Comparison of ENCODE assay signal across 1 cellular context in genomic region chr4:124459196-124459921, GRCh38.
TF ChIP-seq lines count a peak whose summit lies in the region.

No MANE protein-coding gene starts in this region.

TF ChIP-seq in H1, 55 proteins besides CTCF, POLR2A, EP300 and RAD21:
- no peak for TF ChIP-seq RXRA (IDR thresholded peaks at IDR 0.05; ENCODE audit: insufficient read depth, low read depth, low read length)
- peak; percentile 46 for TF ChIP-seq CHD7 (IDR thresholded peaks at IDR 0.05; ENCODE audit: insufficient replicate concordance, low read length)
- 0 out of 2 replicates have a peak, but pooled peaks have one; percentile 5 for TF ChIP-seq SP1 (IDR thresholded peaks at IDR 0.05; ENCODE audit: low read depth, low read length)
- TF ChIP-seq ATF2 (IDR thresholded peaks at IDR 0.05; ENCODE audit: low read length), result no peak
- no peak for TF ChIP-seq KDM5A (IDR thresholded peaks at IDR 0.05; ENCODE audit: low read length)
- no peak for TF ChIP-seq TEAD4 (IDR thresholded peaks at IDR 0.05; ENCODE audit: low read depth, low read length)
- no peak for TF ChIP-seq POLR2AphosphoS5 (IDR thresholded peaks at IDR 0.05; ENCODE audit: low read depth, low read length)
- TF ChIP-seq EGR1 (IDR thresholded peaks at IDR 0.05; ENCODE audit: borderline replicate concordance, low read depth, low read length), result no peak
- no peak for TF ChIP-seq SIN3A (conservative IDR thresholded peaks at IDR 0.05 in 1 of 2, IDR thresholded peaks at IDR 0.05 in 1 of 2; ENCODE audit: low read depth in 1 of 2, low read length in 2 of 2)
- TF ChIP-seq CBX8 (IDR thresholded peaks at IDR 0.05; ENCODE audit: borderline replicate concordance, low read depth, low read length), result no peak
- 0 out of 2 replicates have a peak, but pooled peaks have one; percentile 32 for TF ChIP-seq POU5F1 (IDR thresholded peaks at IDR 0.05; ENCODE audit: low read depth, low read length)
- 0 out of 4 replicates have a peak, but pooled peaks of 1 of the 2 experiments have one; percentile 77 for TF ChIP-seq HDAC2 (IDR thresholded peaks at IDR 0.05; ENCODE audit: borderline replicate concordance in 1 of 2, low read depth in 2 of 2, low read length in 2 of 2)
- TF ChIP-seq KDM4A (IDR thresholded peaks at IDR 0.05; ENCODE audit: low read depth, low read length, severe bottlenecking), result no peak
- peak; percentile 73 for TF ChIP-seq NANOG (IDR thresholded peaks at IDR 0.05; ENCODE audit: insufficient read depth, low read depth, low read length, poor library complexity, severe bottlenecking)
- TF ChIP-seq MAX (IDR thresholded peaks at IDR 0.05), result no peak
- no peak for TF ChIP-seq GTF2F1 (IDR thresholded peaks at IDR 0.05; ENCODE audit: borderline replicate concordance, low read depth, low read length)
- TF ChIP-seq MAFK (IDR thresholded peaks at IDR 0.05; ENCODE audit: low read depth, low read length), result no peak
- TF ChIP-seq FOSL1 (IDR thresholded peaks at IDR 0.05; ENCODE audit: insufficient read depth, low read depth, low read length), result no peak
- no peak for TF ChIP-seq SP2 (IDR thresholded peaks at IDR 0.05; ENCODE audit: low read length)
- no peak for TF ChIP-seq TAF1 (IDR thresholded peaks at IDR 0.05; ENCODE audit: low read depth, low read length)
- TF ChIP-seq CTBP2 (IDR thresholded peaks at IDR 0.05; ENCODE audit: borderline replicate concordance, insufficient read depth, insufficient read length, low read length), result no peak
- no peak for TF ChIP-seq JUND (IDR thresholded peaks at IDR 0.05; ENCODE audit: low read length)
- no peak for TF ChIP-seq TAF7 (optimal IDR thresholded peaks at IDR 0.05; ENCODE audit: borderline replicate concordance, low read depth, low read length)
- no peak for TF ChIP-seq RNF2 (IDR thresholded peaks at IDR 0.05; ENCODE audit: borderline replicate concordance, low read depth, low read length, missing control alignments, poor library complexity, severe bottlenecking)
- TF ChIP-seq CHD2 (IDR thresholded peaks at IDR 0.05; ENCODE audit: low read length), result no peak
